15 cellular contexts compared by ENCODE assay signal in the genomic region with DNA sequence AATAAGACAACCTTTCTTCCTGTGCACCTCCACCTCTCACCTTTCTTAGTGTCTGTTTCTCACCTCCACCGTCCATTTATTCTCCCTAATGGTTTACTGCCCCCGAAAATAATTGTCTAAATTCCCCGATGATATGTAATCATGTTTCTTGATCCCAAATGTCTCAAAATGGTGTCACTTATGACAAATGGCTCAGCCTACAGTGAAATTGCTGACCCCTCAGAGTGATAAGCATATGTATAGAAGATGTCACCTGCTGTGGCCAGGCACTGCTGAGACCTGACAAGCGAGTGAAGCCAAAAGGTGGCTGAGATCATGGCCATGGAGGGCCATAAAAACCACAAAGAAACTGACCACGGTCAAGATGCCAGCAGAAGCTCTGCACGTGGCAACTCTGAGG. TPM values are rescaled to one million over a fixed set of nuclear protein-coding genes. Genes with fewer than 3 reads are reported as not detected.
DNase-seq lines count a peak whose midpoint lies in the region; ATAC-seq, FAIRE-seq and TF ChIP-seq lines count a peak whose summit lies in the region.
"Had no signal": no experiment of that assay in that cellular context is flagged by ENCODE, and none has a peak within 500 bp of the region (broad histone marks: within the 10 kb centered on the region; RNA-seq: fewer than 3 reads in every experiment).

No MANE protein-coding gene starts in this region.

- WGBS in upper lobe of left lung, 2 donors = 75 to 78% methylated on average over 6 of the region's 6 CpGs

- H3K27me3 ChIP-seq in OCI-LY1 (ENCODE audit: insufficient read depth, low read length) (no peaks in the 10 kb centered on the region), upper lobe of left lung (no peaks in the 10 kb centered on the region)

- peak overlapping the region; percentile 61 for H3K4me2 ChIP-seq in OCI-LY1 (ENCODE audit: low read length)

- no peaks in the 10 kb centered on the region for H3K36me3 Mint-ChIP-seq in natural killer cell
- no peaks in the 10 kb centered on the region for H3K36me3 Mint-ChIP-seq in natural killer cell treated with Interleukin-12 subunit alpha and Interleukin-12 subunit beta and Interleukin-15 and Interleukin-18, amount 100 ng/mL, for 72 hours
- H3K36me3 Mint-ChIP-seq in activated naive CD8-positive, alpha-beta T cell treated with anti-CD3 and anti-CD28 coated beads, Interleukin-2, amount 50 U/mL, for 24 hours (ENCODE audit: low read depth) = peaks cover 2% of the 10 kb centered on the region
- H3K36me3 Mint-ChIP-seq in stimulated activated naive B cell treated with anti-CD40 and anti-IgM and Interleukin-4, amounts not matched to agents 10 μg/mL and 1 μg/mL and 100 μg/mL, for 72 hours = no peaks in the 10 kb centered on the region

- H3K36me3 ChIP-seq in OCI-LY1 (ENCODE audit: insufficient read depth, low read length) (no peaks in the 10 kb centered on the region), upper lobe of left lung (no peaks in the 10 kb centered on the region)

- H3K4me3 Mint-ChIP-seq in natural killer cell = no peak overlapping the region
- H3K4me3 Mint-ChIP-seq in natural killer cell treated with Interleukin-12 subunit alpha and Interleukin-12 subunit beta and Interleukin-15 and Interleukin-18, amount 100 ng/mL, for 72 hours = no peak overlapping the region
- H3K4me3 Mint-ChIP-seq in activated naive CD8-positive, alpha-beta T cell treated with anti-CD3 and anti-CD28 coated beads, Interleukin-2, amount 50 U/mL, for 24 hours = no peak overlapping the region
- H3K4me3 Mint-ChIP-seq in stimulated activated naive B cell treated with anti-CD40 and anti-IgM and Interleukin-4, amounts not matched to agents 10 μg/mL and 1 μg/mL and 100 μg/mL, for 72 hours = no peak overlapping the region

- H3K4me1 ChIP-seq in OCI-LY1 (ENCODE audit: insufficient read depth, low read length, severe bottlenecking) (peaks cover 57% of the 10 kb centered on the region), upper lobe of left lung (no peaks in the 10 kb centered on the region)

- no peak overlapping the region for H2AFZ ChIP-seq in OCI-LY1 (ENCODE audit: low read length)

- no peaks in the 10 kb centered on the region for H4K20me1 ChIP-seq in OCI-LY1 (ENCODE audit: insufficient read depth, low read length)

- peaks cover 13 to 16% of the 10 kb centered on the region in 2 donors for H3K4me1 Mint-ChIP-seq in natural killer cell
- H3K4me1 Mint-ChIP-seq in natural killer cell treated with Interleukin-12 subunit alpha and Interleukin-12 subunit beta and Interleukin-15 and Interleukin-18, amount 100 ng/mL, for 72 hours (ENCODE audit: low read depth in 2 of 2) = peaks cover 12 to 15% of the 10 kb centered on the region in 2 donors
- peaks cover 50% of the 10 kb centered on the region for H3K4me1 Mint-ChIP-seq in activated naive CD8-positive, alpha-beta T cell treated with anti-CD3 and anti-CD28 coated beads, Interleukin-2, amount 50 U/mL, for 24 hours
- H3K4me1 Mint-ChIP-seq in stimulated activated naive B cell treated with anti-CD40 and anti-IgM and Interleukin-4, amounts not matched to agents 10 μg/mL and 1 μg/mL and 100 μg/mL, for 72 hours = peaks cover 26 to 27% of the 10 kb centered on the region in 2 donors

- H3K79me2 ChIP-seq in OCI-LY1 (ENCODE audit: insufficient read depth, low read length) = no peaks in the 10 kb centered on the region

- no peak for TF ChIP-seq POLR2A in upper lobe of left lung (IDR thresholded peaks at IDR 0.05)

- H3K27ac ChIP-seq in OCI-LY1 (ENCODE audit: low read depth, low read length, poor library complexity, severe bottlenecking) = peak overlapping the region; percentile 98
- H3K27ac ChIP-seq in upper lobe of left lung = no peak overlapping the region

- H3K9ac ChIP-seq in OCI-LY1 (ENCODE audit: low read length) = peak overlapping the region; percentile 37; the same call in 1 of the 2 replicates

- DNase-seq in natural killer cell (no peak), RKO (ENCODE audit: low spot score) (no peak), HTR-8/SVneo (ENCODE audit: insufficient read length, low spot score) (no peak), upper lobe of left lung (no peak)
- DNase-seq in natural killer cell treated with Interleukin-12 subunit alpha and Interleukin-12 subunit beta and Interleukin-15 and Interleukin-18, amount 100 ng/mL, for 72 hours (ENCODE audit: low spot score) = no peak
- DNase-seq in activated naive CD8-positive, alpha-beta T cell treated with anti-CD3 and anti-CD28 coated beads, Interleukin-2, amount 50 U/mL, for 24 hours = no peak
- no peak for DNase-seq in stimulated activated naive B cell treated with anti-CD40 and anti-IgM and Interleukin-4, amounts not matched to agents 10 μg/mL and 1 μg/mL and 100 μg/mL, for 72 hours
- DNase-seq: H7, KBM-7, NCI-H1092 treated with DMSO at 0.1 percent for 48 hours, NCI-H1694 treated with DMSO at 0.1 percent for 48 hours, NCI-H345, NCI-H526 treated with DMSO at 0.1 percent for 48 hours had no signal

- no peak for ATAC-seq in natural killer cell
- no peak for ATAC-seq in natural killer cell treated with Interleukin-12 subunit alpha and Interleukin-12 subunit beta and Interleukin-15 and Interleukin-18, amount 100 ng/mL, for 72 hours
- ATAC-seq in activated naive CD8-positive, alpha-beta T cell treated with anti-CD3 and anti-CD28 coated beads, Interleukin-2, amount 50 U/mL, for 24 hours = no peak
- no peak for ATAC-seq in stimulated activated naive B cell treated with anti-CD40 and anti-IgM and Interleukin-4, amounts not matched to agents 10 μg/mL and 1 μg/mL and 100 μg/mL, for 72 hours (replicated peaks)
- ATAC-seq in upper lobe of left lung (ENCODE audit: low FRiP score in 2 of 2) = no peak

- H3K27me3 Mint-ChIP-seq in natural killer cell (ENCODE audit: low read depth in 2 of 2) = no peaks in the 10 kb centered on the region
- no peaks in the 10 kb centered on the region for H3K27me3 Mint-ChIP-seq in natural killer cell treated with Interleukin-12 subunit alpha and Interleukin-12 subunit beta and Interleukin-15 and Interleukin-18, amount 100 ng/mL, for 72 hours
- H3K27me3 Mint-ChIP-seq in activated naive CD8-positive, alpha-beta T cell treated with anti-CD3 and anti-CD28 coated beads, Interleukin-2, amount 50 U/mL, for 24 hours = no peaks in the 10 kb centered on the region
- H3K27me3 Mint-ChIP-seq in stimulated activated naive B cell treated with anti-CD40 and anti-IgM and Interleukin-4, amounts not matched to agents 10 μg/mL and 1 μg/mL and 100 μg/mL, for 72 hours = no peaks in the 10 kb centered on the region
- H3K27me3 Mint-ChIP-seq: B cell had no signal

- H3K27ac Mint-ChIP-seq in natural killer cell = peak overlapping the region; percentile 74 to 84
- H3K27ac Mint-ChIP-seq in natural killer cell treated with Interleukin-12 subunit alpha and Interleukin-12 subunit beta and Interleukin-15 and Interleukin-18, amount 100 ng/mL, for 72 hours = no peak overlapping the region
- peak overlapping the region; percentile 96 for H3K27ac Mint-ChIP-seq in activated naive CD8-positive, alpha-beta T cell treated with anti-CD3 and anti-CD28 coated beads, Interleukin-2, amount 50 U/mL, for 24 hours
- peak overlapping the region; percentile 95 for H3K27ac Mint-ChIP-seq in stimulated activated naive B cell treated with anti-CD40 and anti-IgM and Interleukin-4, amounts not matched to agents 10 μg/mL and 1 μg/mL and 100 μg/mL, for 72 hours

- no peaks in the 10 kb centered on the region for H3K9me2 ChIP-seq in OCI-LY1 (ENCODE audit: low read depth, low read length)

- TF ChIP-seq CTCF in natural killer cell (IDR thresholded peaks at IDR 0.05) (no peak), OCI-LY1 (IDR thresholded peaks at IDR 0.05; ENCODE audit: low read length) (no peak), upper lobe of left lung (IDR thresholded peaks at IDR 0.05) (no peak)

- TF ChIP-seq EP300 in upper lobe of left lung (IDR thresholded peaks at IDR 0.05) = no peak

- no peaks in the 10 kb centered on the region for H3K9me3 ChIP-seq in OCI-LY1 (ENCODE audit: low read length)
- no peaks in the 10 kb centered on the region for H3K9me3 ChIP-seq in upper lobe of left lung

- peak overlapping the region; percentile 26 for H3K4me3 ChIP-seq in OCI-LY1 (ENCODE audit: low read depth, low read length, poor library complexity, severe bottlenecking)
- no peak overlapping the region for H3K4me3 ChIP-seq in upper lobe of left lung

- H3K9me3 Mint-ChIP-seq in natural killer cell = no peaks in the 10 kb centered on the region
- no peaks in the 10 kb centered on the region for H3K9me3 Mint-ChIP-seq in natural killer cell treated with Interleukin-12 subunit alpha and Interleukin-12 subunit beta and Interleukin-15 and Interleukin-18, amount 100 ng/mL, for 72 hours
- H3K9me3 Mint-ChIP-seq in activated naive CD8-positive, alpha-beta T cell treated with anti-CD3 and anti-CD28 coated beads, Interleukin-2, amount 50 U/mL, for 24 hours = peaks cover 5% of the 10 kb centered on the region
- H3K9me3 Mint-ChIP-seq in stimulated activated naive B cell treated with anti-CD40 and anti-IgM and Interleukin-4, amounts not matched to agents 10 μg/mL and 1 μg/mL and 100 μg/mL, for 72 hours = no peaks in the 10 kb centered on the region

- no peak for FAIRE-seq in HTR-8/SVneo (lab: Jason Lieb, UNC)

- intact Hi-C loops in natural killer cell (cut with micrococcal nuclease) = no loop called here

- H3F3A ChIP-seq in OCI-LY1 (ENCODE audit: insufficient read depth, low read length) = no peaks in the 10 kb centered on the region

RNA-seq across cellular contexts. Expression of gene MSL3, which starts 35.7 kb away (rescaled TPM):
- 10 to 100 TPM; 63.0 to 64.9 (median 63.3) TPM for total RNA-seq in natural killer cell
- total RNA-seq in natural killer cell treated with Interleukin-12 subunit alpha and Interleukin-12 subunit beta and Interleukin-15 and Interleukin-18, amount 100 ng/mL, for 72 hours = 10 to 100 TPM; 23.9 to 34.9 TPM
- total RNA-seq in upper lobe of left lung = 10 to 100 TPM; 24.6 to 37.7 (median 31.3) TPM

Comparison
In these comparisons a context has a peak if more than half of its experiments do, and no peak if none do; other contexts are left out.
1. H3K27ac Mint-ChIP-seq: peak in natural killer cell (2 of 2), activated naive CD8-positive, alpha-beta T cell treated with anti-CD3 and anti-CD28 coated beads, Interleukin-2, amount 50 U/mL, for 24 hours (single experiment) and stimulated activated naive B cell treated with anti-CD40 and anti-IgM and Interleukin-4, amounts not matched to agents 10 μg/mL and 1 μg/mL and 100 μg/mL, for 72 hours (single experiment); none in natural killer cell treated with Interleukin-12 subunit alpha and Interleukin-12 subunit beta and Interleukin-15 and Interleukin-18, amount 100 ng/mL, for 72 hours (0 of 2).